13 cellular contexts compared by ENCODE assay signal in the genomic region with DNA sequence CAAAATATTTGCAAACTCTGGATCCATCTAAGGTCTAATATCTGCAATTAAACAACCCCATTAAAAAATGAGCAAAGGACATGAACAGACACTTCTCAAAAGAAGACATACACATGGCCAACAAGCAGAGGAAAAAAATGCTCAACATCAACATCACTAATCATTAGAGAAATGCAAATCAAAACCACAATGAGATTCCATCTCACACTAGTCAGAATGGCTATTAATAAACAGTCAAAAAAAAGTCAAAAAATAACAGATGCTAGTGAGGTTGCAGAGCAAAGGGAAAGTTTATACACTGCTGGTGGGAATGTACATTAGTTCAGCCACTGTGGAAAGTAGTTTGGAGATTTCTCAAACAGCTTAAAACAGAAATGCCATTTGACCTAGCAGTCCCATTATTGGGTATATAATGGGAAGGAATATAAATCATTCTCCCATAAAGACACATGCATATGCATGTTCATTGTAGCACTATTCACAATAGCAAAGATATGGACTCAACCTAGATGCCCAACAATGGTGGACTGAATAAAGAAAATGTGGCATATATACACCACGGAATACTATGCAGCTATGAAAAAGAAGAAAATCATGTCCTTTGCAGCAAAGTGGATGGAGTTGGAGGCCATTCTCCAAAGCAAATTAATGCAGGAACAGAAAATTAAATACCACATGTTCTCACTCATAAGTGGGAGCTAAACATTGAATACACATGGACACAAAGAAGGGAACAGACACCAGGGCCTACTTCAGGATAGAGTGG. TPM values are rescaled to one million over a fixed set of nuclear protein-coding genes. Genes with fewer than 3 reads are reported as not detected.
DNase-seq lines count a peak whose midpoint lies in the region; ATAC-seq and TF ChIP-seq lines count a peak whose summit lies in the region.
"Had no signal": no experiment of that assay in that cellular context is flagged by ENCODE, and none has a peak within 500 bp of the region (broad histone marks: within the 10 kb centered on the region; RNA-seq: fewer than 3 reads in every experiment).

No MANE protein-coding gene starts in this region.

- no peaks in the 10 kb centered on the region for H3F3A ChIP-seq in OCI-LY1 (ENCODE audit: insufficient read depth, low read length)

- H3K27ac Mint-ChIP-seq in activated T-cell treated with anti-CD3 and anti-CD28 coated beads, Interleukin-2, amount 50 U/mL, for 72 hours, result peak overlapping the region; percentile 74
- H3K27ac Mint-ChIP-seq in effector memory CD8-positive, alpha-beta T cell, result peak overlapping the region in 1 of 2 donors; percentile 79
- peak overlapping the region in 1 of 2 donors; percentile 74 for H3K27ac Mint-ChIP-seq in stimulated activated naive CD8-positive, alpha-beta T cell treated with anti-CD3 and anti-CD28 coated beads, Interleukin-15, amount 100 ng/mL, for 72 hours

- no peaks in the 10 kb centered on the region for H3K27me3 Mint-ChIP-seq in activated T-cell treated with anti-CD3 and anti-CD28 coated beads, Interleukin-2, amount 50 U/mL, for 72 hours (ENCODE audit: low read depth)
- no peaks in the 10 kb centered on the region for H3K27me3 Mint-ChIP-seq in effector memory CD8-positive, alpha-beta T cell
- H3K27me3 Mint-ChIP-seq in stimulated activated naive CD8-positive, alpha-beta T cell treated with anti-CD3 and anti-CD28 coated beads, Interleukin-15, amount 100 ng/mL, for 72 hours, result no peaks in the 10 kb centered on the region

- H3K4me2 ChIP-seq in OCI-LY1 (ENCODE audit: low read length), result no peak overlapping the region

- no peaks in the 10 kb centered on the region for H3K9me3 ChIP-seq in OCI-LY1 (ENCODE audit: low read length)
- H3K9me3 ChIP-seq: BE2C had no signal

- H2AFZ ChIP-seq in OCI-LY1 (ENCODE audit: low read length), result no peak overlapping the region

- no peaks in the 10 kb centered on the region for H4K20me1 ChIP-seq in OCI-LY1 (ENCODE audit: insufficient read depth, low read length)

- H3K9ac ChIP-seq in OCI-LY1 (ENCODE audit: low read length), result no peak overlapping the region

- no peak for ATAC-seq in activated T-cell treated with anti-CD3 and anti-CD28 coated beads, Interleukin-2, amount 50 U/mL, for 72 hours (replicated peaks in 1 of 2)
- ATAC-seq in effector memory CD8-positive, alpha-beta T cell (replicated peaks), result no peak
- ATAC-seq in stimulated activated naive CD8-positive, alpha-beta T cell treated with anti-CD3 and anti-CD28 coated beads, Interleukin-15, amount 100 ng/mL, for 72 hours, result peak; percentile 50

- peaks cover 9% of the 10 kb centered on the region for H3K4me1 ChIP-seq in OCI-LY1 (ENCODE audit: insufficient read depth, low read length, severe bottlenecking)

- no peaks in the 10 kb centered on the region for H3K27me3 ChIP-seq in OCI-LY1 (ENCODE audit: insufficient read depth, low read length)
- H3K27me3 ChIP-seq: BE2C had no signal

- H3K79me2 ChIP-seq in OCI-LY1 (ENCODE audit: insufficient read depth, low read length), result peaks cover 24% of the 10 kb centered on the region

- H3K36me3 ChIP-seq in OCI-LY1 (ENCODE audit: insufficient read depth, low read length), result peaks cover 82% of the 10 kb centered on the region

- H3K9me3 Mint-ChIP-seq in activated T-cell treated with anti-CD3 and anti-CD28 coated beads, Interleukin-2, amount 50 U/mL, for 72 hours, result peaks cover 0 to 3% of the 10 kb centered on the region in 2 donors
- H3K9me3 Mint-ChIP-seq in effector memory CD8-positive, alpha-beta T cell, result no peaks in the 10 kb centered on the region
- H3K9me3 Mint-ChIP-seq in stimulated activated naive CD8-positive, alpha-beta T cell treated with anti-CD3 and anti-CD28 coated beads, Interleukin-15, amount 100 ng/mL, for 72 hours, result peaks cover 0 to 9% of the 10 kb centered on the region in 2 donors

- TF ChIP-seq CTCF in OCI-LY1 (IDR thresholded peaks at IDR 0.05; ENCODE audit: low read length), result no peak

- H3K9me2 ChIP-seq in OCI-LY1 (ENCODE audit: low read depth, low read length), result no peaks in the 10 kb centered on the region

- peak overlapping the region; percentile 75 to 87 for H3K4me3 Mint-ChIP-seq in activated T-cell treated with anti-CD3 and anti-CD28 coated beads, Interleukin-2, amount 50 U/mL, for 72 hours
- H3K4me3 Mint-ChIP-seq in effector memory CD8-positive, alpha-beta T cell, result peak overlapping the region; percentile 81
- peak overlapping the region; percentile 76 to 86 for H3K4me3 Mint-ChIP-seq in stimulated activated naive CD8-positive, alpha-beta T cell treated with anti-CD3 and anti-CD28 coated beads, Interleukin-15, amount 100 ng/mL, for 72 hours

- DNase-seq in activated T-cell treated with anti-CD3 and anti-CD28 coated beads, Interleukin-2, amount 50 U/mL, for 72 hours, result no peak
- DNase-seq in activated T-cell treated with anti-CD3 and anti-CD28 coated beads, Interleukin-2, amount 50 U/mL, for 1 hour, result no peak
- no peak for DNase-seq in effector memory CD8-positive, alpha-beta T cell
- no peak for DNase-seq in stimulated activated naive CD8-positive, alpha-beta T cell treated with anti-CD3 and anti-CD28 coated beads, Interleukin-15, amount 100 ng/mL, for 72 hours
- DNase-seq in NCI-H524 treated with DMSO at 0.1 percent for 48 hours (lab: John Stamatoyannopoulos, UW) (no peak), midbrain (lab: John Stamatoyannopoulos, UW) (no peak), NCI-H1105 treated with DMSO at 0.1 percent for 48 hours (lab: John Stamatoyannopoulos, UW) (no peak)
- DNase-seq: BE2C; cortex of kidney; NCI-H226; stimulated activated CD4-positive, alpha-beta T cell treated with anti-CD3 and anti-CD28 coated beads, Interleukin-2, amount 100 ng/mL, for 48 hours had no signal

- peak overlapping the region; percentile 12 for H3K4me3 ChIP-seq in OCI-LY1 (ENCODE audit: low read depth, low read length, poor library complexity, severe bottlenecking)
- H3K4me3 ChIP-seq: lung had no signal

- no peak overlapping the region for H3K27ac ChIP-seq in OCI-LY1 (ENCODE audit: low read depth, low read length, poor library complexity, severe bottlenecking)

- H3K36me3 Mint-ChIP-seq in activated T-cell treated with anti-CD3 and anti-CD28 coated beads, Interleukin-2, amount 50 U/mL, for 72 hours (ENCODE audit: insufficient read depth in 2 of 2), result peaks cover 34 to 74% of the 10 kb centered on the region in 2 donors
- H3K36me3 Mint-ChIP-seq in effector memory CD8-positive, alpha-beta T cell (ENCODE audit: insufficient read depth), result peaks cover 89% of the 10 kb centered on the region

- H3K4me1 Mint-ChIP-seq in activated T-cell treated with anti-CD3 and anti-CD28 coated beads, Interleukin-2, amount 50 U/mL, for 72 hours (ENCODE audit: low read depth), result peaks cover 86% of the 10 kb centered on the region
- H3K4me1 Mint-ChIP-seq in effector memory CD8-positive, alpha-beta T cell (ENCODE audit: low read depth in 2 of 2), result peaks cover 55 to 58% of the 10 kb centered on the region in 2 donors
- H3K4me1 Mint-ChIP-seq in stimulated activated naive CD8-positive, alpha-beta T cell treated with anti-CD3 and anti-CD28 coated beads, Interleukin-15, amount 100 ng/mL, for 72 hours, result peaks cover 87% of the 10 kb centered on the region

RNA-seq across cellular contexts. Expression of a gene that starts 9.1 kb away (rescaled TPM):
- total RNA-seq in activated T-cell treated with anti-CD3 and anti-CD28 coated beads, Interleukin-2, amount 50 U/mL, for 72 hours, result 10 to 100 TPM; 37.8 to 48.8 TPM

RNA-seq across cellular contexts. Expression of a gene that starts 49.6 kb away (rescaled TPM):
- total RNA-seq in activated T-cell treated with anti-CD3 and anti-CD28 coated beads, Interleukin-2, amount 50 U/mL, for 72 hours, result 10 to 100 TPM; 49.6 to 49.8 TPM
